19 cellular contexts compared by ENCODE assay signal in genomic region chr2:54859416-54859815, GRCh38.
"Had no signal": no experiment of that assay in that cellular context is flagged by ENCODE, and none has a peak within 500 bp of the region (broad histone marks: within the 10 kb centered on the region; RNA-seq: fewer than 3 reads in every experiment).

No MANE protein-coding gene starts in this region.

- H3K4me1 ChIP-seq: ascending aorta, esophagus squamous epithelium, testis, upper lobe of left lung had no signal

- H3K9me3 ChIP-seq: ascending aorta, esophagus squamous epithelium, neutrophil, testis, upper lobe of left lung had no signal

- H3K27ac ChIP-seq: ascending aorta, esophagus squamous epithelium, neutrophil, testis, upper lobe of left lung, VCaP had no signal

- H3K36me3 ChIP-seq: ascending aorta, esophagus squamous epithelium, neutrophil, upper lobe of left lung had no signal

- H3K4me3 ChIP-seq: ascending aorta, esophagus squamous epithelium, testis, upper lobe of left lung had no signal

- H3K27me3 ChIP-seq: ascending aorta, esophagus squamous epithelium, neutrophil, testis, upper lobe of left lung had no signal

- DNase-seq: activated CD4-positive, CD25-positive, alpha-beta regulatory T cell treated with anti-CD3 and anti-CD28 coated beads, Interleukin-2, amount 50 U/mL, for 72 hours; activated CD8-positive, alpha-beta memory T cell treated with anti-CD3 and anti-CD28 coated beads for 24 hours; activated CD8-positive, alpha-beta memory T cell treated with anti-CD3 and anti-CD28 coated beads, Interleukin-2, amount 50 U/mL, for 48 hours; activated effector memory CD4-positive, alpha-beta T cell treated with Interleukin-2 at 50 U/mL for 16 hours; activated naive CD4-positive, alpha-beta T cell treated with anti-CD3 and anti-CD28 coated beads, Interleukin-2, amount 10 ng/mL, durations not matched to agents 7 days and 5 days; activated T-cell treated with anti-CD3 and anti-CD28 coated beads, Interleukin-2, amount 50 U/mL, for 48 hours; effector CD8-positive, alpha-beta T cell; esophagus squamous epithelium; hippocampal formation; left cardiac atrium; mesenchymal stem cell; natural killer cell; retina; T-helper 17 cell; testis; upper lobe of left lung had no signal

- ATAC-seq: left cardiac atrium, natural killer cell, T-helper 17 cell had no signal
